In the genomic region with DNA sequence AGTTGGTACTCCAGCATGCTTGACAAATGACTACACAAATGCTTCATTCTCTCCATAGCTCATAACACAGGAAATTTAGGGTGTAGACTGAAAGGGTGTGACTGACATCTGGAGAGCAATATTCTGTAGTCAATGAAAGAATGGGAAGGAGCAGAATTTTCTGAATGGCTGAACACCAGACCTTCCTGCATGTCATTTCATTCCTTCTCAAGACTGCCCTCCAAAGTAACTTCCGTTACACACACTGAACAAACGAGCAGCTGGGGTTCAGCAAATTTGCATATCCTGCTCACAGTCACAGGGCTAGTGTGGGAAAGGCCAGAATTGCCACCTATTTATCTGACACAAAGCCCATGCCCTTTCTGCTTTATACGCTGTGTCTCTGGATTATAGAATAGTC, we compare ENCODE assay signal across 1 cellular context.
TF ChIP-seq lines count a peak whose summit lies in the region.

No MANE protein-coding gene starts in this region.

TF ChIP-seq in GM23338, 12 proteins besides CTCF, POLR2A, EP300 and RAD21 (continued from another document):
- TF ChIP-seq, protein P1, sequence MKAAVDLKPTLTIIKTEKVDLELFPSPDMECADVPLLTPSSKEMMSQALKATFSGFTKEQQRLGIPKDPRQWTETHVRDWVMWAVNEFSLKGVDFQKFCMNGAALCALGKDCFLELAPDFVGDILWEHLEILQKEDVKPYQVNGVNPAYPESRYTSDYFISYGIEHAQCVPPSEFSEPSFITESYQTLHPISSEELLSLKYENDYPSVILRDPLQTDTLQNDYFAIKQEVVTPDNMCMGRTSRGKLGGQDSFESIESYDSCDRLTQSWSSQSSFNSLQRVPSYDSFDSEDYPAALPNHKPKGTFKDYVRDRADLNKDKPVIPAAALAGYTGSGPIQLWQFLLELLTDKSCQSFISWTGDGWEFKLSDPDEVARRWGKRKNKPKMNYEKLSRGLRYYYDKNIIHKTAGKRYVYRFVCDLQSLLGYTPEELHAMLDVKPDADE (IDR thresholded peaks at IDR 0.05), result no peak
- TF ChIP-seq EZH2 (IDR thresholded peaks at IDR 0.05; ENCODE audit: low read depth, unreplicated experiment), result no peak
- TF ChIP-seq, protein P2, sequence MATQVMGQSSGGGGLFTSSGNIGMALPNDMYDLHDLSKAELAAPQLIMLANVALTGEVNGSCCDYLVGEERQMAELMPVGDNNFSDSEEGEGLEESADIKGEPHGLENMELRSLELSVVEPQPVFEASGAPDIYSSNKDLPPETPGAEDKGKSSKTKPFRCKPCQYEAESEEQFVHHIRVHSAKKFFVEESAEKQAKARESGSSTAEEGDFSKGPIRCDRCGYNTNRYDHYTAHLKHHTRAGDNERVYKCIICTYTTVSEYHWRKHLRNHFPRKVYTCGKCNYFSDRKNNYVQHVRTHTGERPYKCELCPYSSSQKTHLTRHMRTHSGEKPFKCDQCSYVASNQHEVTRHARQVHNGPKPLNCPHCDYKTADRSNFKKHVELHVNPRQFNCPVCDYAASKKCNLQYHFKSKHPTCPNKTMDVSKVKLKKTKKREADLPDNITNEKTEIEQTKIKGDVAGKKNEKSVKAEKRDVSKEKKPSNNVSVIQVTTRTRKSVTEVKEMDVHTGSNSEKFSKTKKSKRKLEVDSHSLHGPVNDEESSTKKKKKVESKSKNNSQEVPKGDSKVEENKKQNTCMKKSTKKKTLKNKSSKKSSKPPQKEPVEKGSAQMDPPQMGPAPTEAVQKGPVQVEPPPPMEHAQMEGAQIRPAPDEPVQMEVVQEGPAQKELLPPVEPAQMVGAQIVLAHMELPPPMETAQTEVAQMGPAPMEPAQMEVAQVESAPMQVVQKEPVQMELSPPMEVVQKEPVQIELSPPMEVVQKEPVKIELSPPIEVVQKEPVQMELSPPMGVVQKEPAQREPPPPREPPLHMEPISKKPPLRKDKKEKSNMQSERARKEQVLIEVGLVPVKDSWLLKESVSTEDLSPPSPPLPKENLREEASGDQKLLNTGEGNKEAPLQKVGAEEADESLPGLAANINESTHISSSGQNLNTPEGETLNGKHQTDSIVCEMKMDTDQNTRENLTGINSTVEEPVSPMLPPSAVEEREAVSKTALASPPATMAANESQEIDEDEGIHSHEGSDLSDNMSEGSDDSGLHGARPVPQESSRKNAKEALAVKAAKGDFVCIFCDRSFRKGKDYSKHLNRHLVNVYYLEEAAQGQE (IDR thresholded peaks at IDR 0.05; ENCODE audit: unreplicated experiment), result no peak
- no peak for TF ChIP-seq JUNB (IDR thresholded peaks at IDR 0.05; ENCODE audit: unreplicated experiment)
- TF ChIP-seq ZNF331 (CRISPR knock-in tag; IDR thresholded peaks at IDR 0.05; ENCODE audit: low read depth), result no peak
TF ChIP-seq in GM23338: peak in this region for 0.
